In the genomic region with DNA sequence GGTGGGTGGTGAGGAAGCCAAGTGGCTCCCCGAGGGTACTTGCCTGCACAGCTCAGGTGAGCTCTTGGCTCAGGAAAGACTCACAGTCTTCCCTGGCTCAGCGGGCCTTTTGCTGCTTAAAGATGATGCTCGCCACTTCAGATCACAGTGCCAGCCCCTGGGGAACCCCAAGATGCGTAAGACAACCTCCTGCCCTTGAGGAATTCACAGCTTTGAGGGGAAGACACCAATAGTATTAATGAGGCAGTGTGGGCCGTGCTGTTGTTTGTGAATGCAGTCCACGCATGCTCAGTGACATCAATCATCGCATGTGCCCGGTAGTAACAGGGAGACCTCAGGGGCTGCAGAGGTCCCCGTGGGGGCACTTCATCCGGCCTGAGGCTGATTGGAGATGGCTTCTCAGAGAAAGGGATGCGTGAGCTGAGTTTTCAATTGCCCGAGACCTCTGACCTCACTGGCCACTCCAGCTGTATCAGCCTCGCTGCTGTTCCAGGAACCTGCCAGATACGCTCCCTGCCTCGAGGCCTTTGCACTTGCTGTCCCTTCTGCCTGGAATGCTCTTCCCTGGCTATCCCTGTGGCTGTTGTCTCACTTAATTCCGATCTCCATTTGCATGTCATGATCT, we compare ENCODE assay signal across 10 cellular contexts. TPM values are rescaled to one million over a fixed set of nuclear protein-coding genes. Genes with fewer than 3 reads are reported as not detected.
A peak's percentile ranks its signal among the peaks of the same experiment; 100 is the strongest.
DNase-seq lines count a peak whose midpoint lies in the region; ATAC-seq and TF ChIP-seq lines count a peak whose summit lies in the region.
"Had no signal": no experiment of that assay in that cellular context is flagged by ENCODE, and none has a peak within 500 bp of the region (broad histone marks: within the 10 kb centered on the region; RNA-seq: fewer than 3 reads in every experiment).

No MANE protein-coding gene starts in this region.

- no peak for TF ChIP-seq EP300 in SK-N-SH (IDR thresholded peaks at IDR 0.05; ENCODE audit: borderline replicate concordance in 1 of 2, low read depth in 1 of 2, low read length in 1 of 2)

- H3K9me3 Mint-ChIP-seq in stimulated activated effector memory CD8-positive, alpha-beta T cell treated with anti-CD3 and anti-CD28 coated beads, Interleukin-12 subunit alpha, Interleukin-12 subunit beta, amount 100 ng/mL, for 72 hours: no peaks in the 10 kb centered on the region

- peak overlapping the region; percentile 92 for H3K4me2 ChIP-seq in SK-N-SH

- POLR2A ChIA-PET in SK-N-SH (lab: Yijun Ruan, JAX): interaction anchor here (2.5 kb wide), 1 partner anchor 100 kb away, joined by 7 read pairs; the partner anchor contains the start of gene DUSP1

- H2AFZ ChIP-seq in ACC112 (ENCODE audit: low read length, unreplicated experiment) (no peak overlapping the region), SK-N-SH (ENCODE audit: low read depth) (no peak overlapping the region)

- H3K79me2 ChIP-seq in ACC112 (ENCODE audit: control insufficient read depth, insufficient read depth, low read length, unreplicated experiment): peaks cover 64% of the 10 kb centered on the region
- H3K79me2 ChIP-seq in SK-N-SH (ENCODE audit: insufficient read depth): peaks cover 53% of the 10 kb centered on the region

- 0 out of 2 replicates have a peak, but pooled peaks cover 4% of the 10 kb centered on the region for H4K20me1 ChIP-seq in SK-N-SH (ENCODE audit: insufficient read depth)

- H3K36me3 ChIP-seq in ACC112 (ENCODE audit: insufficient read depth, low read length) (no peaks in the 10 kb centered on the region), SK-N-SH (replicated peaks in 1 of 2; ENCODE audit: control insufficient read depth in 1 of 2, insufficient read depth in 2 of 2, low read length in 1 of 2) (no peaks in the 10 kb centered on the region)

- H3F3A ChIP-seq in SK-N-SH (replicated peaks; ENCODE audit: insufficient read depth): peaks cover 50% of the 10 kb centered on the region

- peaks cover 26% of the 10 kb centered on the region for H3K4me1 Mint-ChIP-seq in stimulated activated effector memory CD8-positive, alpha-beta T cell treated with anti-CD3 and anti-CD28 coated beads, Interleukin-12 subunit alpha, Interleukin-12 subunit beta, amount 100 ng/mL, for 72 hours

- H3K27me3 ChIP-seq in ACC112 (ENCODE audit: insufficient read depth, low read length) (no peaks in the 10 kb centered on the region), SK-N-SH (ENCODE audit: insufficient read depth) (no peaks in the 10 kb centered on the region), right cardiac atrium (ENCODE audit: control insufficient read depth, insufficient read depth) (no peaks in the 10 kb centered on the region)

- CTCF ChIA-PET in SK-N-SH (lab: Yijun Ruan, JAX): interaction anchor here (1.1 kb wide), 1 partner anchor 154 kb away, joined by 4 read pairs; no protein-coding TSS in a partner anchor

- TF ChIP-seq RAD21 in SK-N-SH (IDR thresholded peaks at IDR 0.05; ENCODE audit: low read length): no peak

- H3K4me3 ChIP-seq in ACC112 (ENCODE audit: low read depth, low read length) (peak overlapping the region; percentile 36), SK-N-SH (ENCODE audit: low read depth in 2 of 2, low read length in 1 of 2) (no peak overlapping the region), right cardiac atrium (ENCODE audit: low read length) (no peak overlapping the region)

- H3K27ac ChIP-seq in ACC112 (ENCODE audit: low read depth, low read length) (peak overlapping the region; percentile 100), SK-N-SH (ENCODE audit: low read depth in 2 of 2, low read length in 1 of 2) (peak overlapping the region; percentile 60 to 99), right cardiac atrium (ENCODE audit: low read length) (peak overlapping the region; percentile 96)

- H3K9me2 ChIP-seq in SK-N-SH: no peaks in the 10 kb centered on the region

- DNase-seq in SK-N-SH (peak; percentile 41), right cardiac atrium (peak in 2 of 3 donors; percentile 68 to 70), pons (ENCODE audit: low spot score) (peak; percentile 37), left colon (no peak), NCI-H146 (lab: John Stamatoyannopoulos, UW) (no peak)
- DNase-seq in stimulated activated effector memory CD8-positive, alpha-beta T cell treated with anti-CD3 and anti-CD28 coated beads, Interleukin-12 subunit alpha, Interleukin-12 subunit beta, amount 100 ng/mL, for 72 hours (ENCODE audit: low spot score in 2 of 2): no peak
- DNase-seq: NCI-H446 treated with DMSO at 0.1 percent for 48 hours; stimulated activated naive CD4-positive, alpha-beta T cell treated with Interleukin-2 at 50 U/mL for 16 hours had no signal

- H3K9me3 ChIP-seq in SK-N-SH (no peaks in the 10 kb centered on the region), right cardiac atrium (ENCODE audit: control insufficient read depth, low read length) (no peaks in the 10 kb centered on the region)

- intact Hi-C loops in right cardiac atrium (cut with DNase I): loop anchor here in 1 of 4 donors (5.0 kb wide), 1 partner anchor 104 kb away; no protein-coding TSS in a partner anchor
- intact Hi-C loops in left colon (cut with DNase I, micrococcal nuclease): no loop called here

- no peak overlapping the region for H3K4me3 Mint-ChIP-seq in stimulated activated effector memory CD8-positive, alpha-beta T cell treated with anti-CD3 and anti-CD28 coated beads, Interleukin-12 subunit alpha, Interleukin-12 subunit beta, amount 100 ng/mL, for 72 hours

- WGBS in SK-N-SH (ENCODE audit: low lambda C conversion rate): 80% methylated on average over 16 of the region's 16 CpGs
- WGBS in right cardiac atrium: 43% methylated on average over 16 of the region's 16 CpGs

- ATAC-seq in right cardiac atrium (no peak), left colon (no peak), esophagus mucosa (no peak)
- no peak for ATAC-seq in stimulated activated effector memory CD8-positive, alpha-beta T cell treated with anti-CD3 and anti-CD28 coated beads, Interleukin-12 subunit alpha, Interleukin-12 subunit beta, amount 100 ng/mL, for 72 hours

- H3K4me1 ChIP-seq in ACC112 (ENCODE audit: control insufficient read depth, insufficient read depth, low read length, unreplicated experiment) (peaks cover 87% of the 10 kb centered on the region), SK-N-SH (ENCODE audit: control insufficient read depth in 1 of 2, insufficient read depth in 2 of 2, low read depth in 1 of 2, low read length in 1 of 2) (peaks cover 47 to 70% of the 10 kb centered on the region in 2 experiments; a peak in 3 of 4 replicates), right cardiac atrium (ENCODE audit: control insufficient read depth, insufficient read depth, low read length) (peaks cover 49% of the 10 kb centered on the region)

- TF ChIP-seq CTCF in SK-N-SH (IDR thresholded peaks at IDR 0.05): no peak

- H3K36me3 Mint-ChIP-seq in stimulated activated effector memory CD8-positive, alpha-beta T cell treated with anti-CD3 and anti-CD28 coated beads, Interleukin-12 subunit alpha, Interleukin-12 subunit beta, amount 100 ng/mL, for 72 hours: no peaks in the 10 kb centered on the region

- H3K9ac ChIP-seq in SK-N-SH: peak overlapping the region; percentile 64

- H3K27ac Mint-ChIP-seq in stimulated activated effector memory CD8-positive, alpha-beta T cell treated with anti-CD3 and anti-CD28 coated beads, Interleukin-12 subunit alpha, Interleukin-12 subunit beta, amount 100 ng/mL, for 72 hours: no peak overlapping the region

TF ChIP-seq in SK-N-SH, 30 proteins besides CTCF, POLR2A, EP300 and RAD21:
- TF ChIP-seq SIN3A (IDR thresholded peaks at IDR 0.05; ENCODE audit: borderline replicate concordance, low read depth, low read length): no peak

RNA-seq across cellular contexts. Expression of gene ERGIC1, which starts 36.9 kb away (rescaled TPM):
- polyA plus RNA-seq in SK-N-SH (2012; rRNA removed): 101 and 111 TPM in 2 replicates
- 69.4 and 95.6 TPM in 2 replicates for polyA plus RNA-seq in SK-N-SH (2012; cell fraction: cytosol; rRNA removed)
- polyA plus RNA-seq in SK-N-SH (2012; cell fraction: nucleus; rRNA removed): 40.7 and 61.0 TPM in 2 replicates
- 10 to 100 TPM; 75.7 to 96.8 (median 86.9) TPM for total RNA-seq in right cardiac atrium
- 73.1 TPM for polyA plus RNA-seq in right cardiac atrium
- 100 to 1,000 TPM; 201 to 223 TPM for total RNA-seq in left colon
- 58.3 TPM for total RNA-seq in esophagus mucosa

Comparison
In these comparisons a context has a peak if more than half of its experiments do, and no peak if none do; other contexts are left out.
1. DNase-seq: peak in SK-N-SH (single experiment), right cardiac atrium (2 of 3) and pons (single experiment); none in left colon (0 of 2), NCI-H146 (single experiment) and stimulated activated effector memory CD8-positive, alpha-beta T cell treated with anti-CD3 and anti-CD28 coated beads, Interleukin-12 subunit alpha, Interleukin-12 subunit beta, amount 100 ng/mL, for 72 hours (0 of 2).
2. Peak in every context shown above with its lines, with median percentiles within 50 percentile points of each other: H3K27ac ChIP-seq.